In the genomic region with DNA sequence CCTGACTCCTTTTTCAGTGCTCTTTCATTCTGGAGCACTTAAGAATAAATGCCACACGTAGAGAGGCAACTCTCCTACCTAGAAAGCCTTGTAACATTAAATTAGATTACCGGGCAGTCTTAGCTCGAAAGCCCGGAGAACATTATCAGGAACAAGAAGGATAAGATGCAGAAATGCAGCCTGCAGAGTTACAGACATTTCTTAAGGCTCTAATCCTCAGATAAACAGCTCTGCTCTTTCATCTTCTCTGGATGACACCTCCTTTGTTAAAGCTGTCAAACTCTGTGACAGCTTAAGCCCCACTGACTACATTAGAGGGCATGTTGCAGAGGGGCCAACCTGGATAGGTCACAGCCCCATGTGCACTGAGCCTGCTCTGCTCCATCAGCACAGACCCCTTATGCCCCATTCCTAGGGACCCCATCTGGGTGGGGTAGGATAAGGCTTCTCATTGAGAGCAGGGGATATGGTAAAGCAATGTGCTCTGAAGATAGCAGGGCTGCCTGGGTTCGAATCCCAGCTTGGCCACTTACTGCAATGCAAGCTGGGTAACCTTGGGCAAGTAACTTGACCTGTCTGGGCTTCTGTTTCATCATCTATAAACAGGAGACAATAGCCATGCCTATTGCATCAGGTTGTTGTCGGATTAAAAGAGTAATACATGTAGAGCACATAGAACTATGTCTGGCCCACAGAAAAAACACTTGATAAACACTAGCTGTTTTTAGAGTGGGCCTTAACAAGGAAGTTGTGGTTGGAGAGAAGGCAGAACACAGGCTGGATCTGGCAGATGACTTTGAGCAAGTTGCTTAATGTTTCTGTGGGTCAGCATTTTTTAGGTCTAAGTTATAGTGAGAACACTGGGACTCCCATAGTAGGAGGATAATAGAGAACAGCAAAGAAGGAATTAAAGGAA, we compare ENCODE assay signal across 1 cellular context.
TF ChIP-seq lines count a peak whose summit lies in the region.

No MANE protein-coding gene starts in this region.

TF ChIP-seq in GM23338, 12 proteins besides CTCF, POLR2A, EP300 and RAD21 (continued from another document):
- TF ChIP-seq, protein P1, sequence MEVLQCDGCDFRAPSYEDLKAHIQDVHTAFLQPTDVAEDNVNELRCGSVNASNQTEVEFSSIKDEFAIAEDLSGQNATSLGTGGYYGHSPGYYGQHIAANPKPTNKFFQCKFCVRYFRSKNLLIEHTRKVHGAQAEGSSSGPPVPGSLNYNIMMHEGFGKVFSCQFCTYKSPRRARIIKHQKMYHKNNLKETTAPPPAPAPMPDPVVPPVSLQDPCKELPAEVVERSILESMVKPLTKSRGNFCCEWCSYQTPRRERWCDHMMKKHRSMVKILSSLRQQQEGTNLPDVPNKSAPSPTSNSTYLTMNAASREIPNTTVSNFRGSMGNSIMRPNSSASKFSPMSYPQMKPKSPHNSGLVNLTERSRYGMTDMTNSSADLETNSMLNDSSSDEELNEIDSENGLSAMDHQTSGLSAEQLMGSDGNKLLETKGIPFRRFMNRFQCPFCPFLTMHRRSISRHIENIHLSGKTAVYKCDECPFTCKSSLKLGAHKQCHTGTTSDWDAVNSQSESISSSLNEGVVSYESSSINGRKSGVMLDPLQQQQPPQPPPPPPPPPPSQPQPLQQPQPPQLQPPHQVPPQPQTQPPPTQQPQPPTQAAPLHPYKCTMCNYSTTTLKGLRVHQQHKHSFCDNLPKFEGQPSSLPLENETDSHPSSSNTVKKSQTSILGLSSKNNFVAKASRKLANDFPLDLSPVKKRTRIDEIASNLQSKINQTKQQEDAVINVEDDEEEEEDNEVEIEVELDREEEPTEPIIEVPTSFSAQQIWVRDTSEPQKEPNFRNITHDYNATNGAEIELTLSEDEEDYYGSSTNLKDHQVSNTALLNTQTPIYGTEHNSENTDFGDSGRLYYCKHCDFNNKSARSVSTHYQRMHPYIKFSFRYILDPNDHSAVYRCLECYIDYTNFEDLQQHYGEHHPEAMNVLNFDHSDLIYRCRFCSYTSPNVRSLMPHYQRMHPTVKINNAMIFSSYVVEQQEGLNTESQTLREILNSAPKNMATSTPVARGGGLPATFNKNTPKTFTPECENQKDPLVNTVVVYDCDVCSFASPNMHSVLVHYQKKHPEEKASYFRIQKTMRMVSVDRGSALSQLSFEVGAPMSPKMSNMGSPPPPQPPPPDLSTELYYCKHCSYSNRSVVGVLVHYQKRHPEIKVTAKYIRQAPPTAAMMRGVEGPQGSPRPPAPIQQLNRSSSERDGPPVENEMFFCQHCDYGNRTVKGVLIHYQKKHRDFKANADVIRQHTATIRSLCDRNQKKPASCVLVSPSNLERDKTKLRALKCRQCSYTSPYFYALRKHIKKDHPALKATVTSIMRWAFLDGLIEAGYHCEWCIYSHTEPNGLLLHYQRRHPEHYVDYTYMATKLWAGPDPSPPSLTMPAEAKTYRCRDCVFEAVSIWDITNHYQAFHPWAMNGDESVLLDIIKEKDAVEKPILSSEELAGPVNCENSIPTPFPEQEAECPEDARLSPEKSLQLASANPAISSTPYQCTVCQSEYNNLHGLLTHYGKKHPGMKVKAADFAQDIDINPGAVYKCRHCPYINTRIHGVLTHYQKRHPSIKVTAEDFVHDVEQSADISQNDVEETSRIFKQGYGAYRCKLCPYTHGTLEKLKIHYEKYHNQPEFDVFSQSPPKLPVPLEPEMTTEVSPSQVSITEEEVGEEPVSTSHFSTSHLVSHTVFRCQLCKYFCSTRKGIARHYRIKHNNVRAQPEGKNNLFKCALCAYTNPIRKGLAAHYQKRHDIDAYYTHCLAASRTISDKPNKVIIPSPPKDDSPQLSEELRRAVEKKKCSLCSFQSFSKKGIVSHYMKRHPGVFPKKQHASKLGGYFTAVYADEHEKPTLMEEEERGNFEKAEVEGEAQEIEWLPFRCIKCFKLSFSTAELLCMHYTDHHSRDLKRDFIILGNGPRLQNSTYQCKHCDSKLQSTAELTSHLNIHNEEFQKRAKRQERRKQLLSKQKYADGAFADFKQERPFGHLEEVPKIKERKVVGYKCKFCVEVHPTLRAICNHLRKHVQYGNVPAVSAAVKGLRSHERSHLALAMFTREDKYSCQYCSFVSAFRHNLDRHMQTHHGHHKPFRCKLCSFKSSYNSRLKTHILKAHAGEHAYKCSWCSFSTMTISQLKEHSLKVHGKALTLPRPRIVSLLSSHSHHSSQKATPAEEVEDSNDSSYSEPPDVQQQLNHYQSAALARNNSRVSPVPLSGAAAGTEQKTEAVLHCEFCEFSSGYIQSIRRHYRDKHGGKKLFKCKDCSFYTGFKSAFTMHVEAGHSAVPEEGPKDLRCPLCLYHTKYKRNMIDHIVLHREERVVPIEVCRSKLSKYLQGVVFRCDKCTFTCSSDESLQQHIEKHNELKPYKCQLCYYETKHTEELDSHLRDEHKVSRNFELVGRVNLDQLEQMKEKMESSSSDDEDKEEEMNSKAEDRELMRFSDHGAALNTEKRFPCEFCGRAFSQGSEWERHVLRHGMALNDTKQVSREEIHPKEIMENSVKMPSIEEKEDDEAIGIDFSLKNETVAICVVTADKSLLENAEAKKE (CRISPR knock-in tag; IDR thresholded peaks at IDR 0.05): no peak
- TF ChIP-seq NANOG (IDR thresholded peaks at IDR 0.05; ENCODE audit: borderline replicate concordance): no peak
- no peak for TF ChIP-seq ETS1 (IDR thresholded peaks at IDR 0.05)
- TF ChIP-seq EZH2phosphoT487 (IDR thresholded peaks at IDR 0.05; ENCODE audit: unreplicated experiment): no peak
- TF ChIP-seq ZNF114 (CRISPR knock-in tag; IDR thresholded peaks at IDR 0.05): no peak
- no peak for TF ChIP-seq STAT1 (IDR thresholded peaks at IDR 0.05; ENCODE audit: unreplicated experiment)
